Comparison of ENCODE assay signal across 8 cellular contexts in genomic region chr6:126657556-126658129, GRCh38.
DNase-seq lines count a peak whose midpoint lies in the region; ATAC-seq, FAIRE-seq and TF ChIP-seq lines count a peak whose summit lies in the region.

No MANE protein-coding gene starts in this region.

- DNase-seq in heart right ventricle: no peak
- DNase-seq in left cardiac atrium: no peak
- peak; percentile 4 for DNase-seq in OCI-LY7 (ENCODE audit: low spot score)
- peak; percentile 71 for DNase-seq in fibroblast of mammary gland (ENCODE audit: low read depth)
- DNase-seq in urothelium cell line (ENCODE audit: low spot score): peak; percentile 18
- DNase-seq in gastrocnemius medialis: no peak
- DNase-seq in retina: no peak

- intact Hi-C loops in heart right ventricle (cut with DNase I): loop anchor here in 1 of 10 donors (10.0 kb wide), 1 partner anchor 623 kb away; no protein-coding TSS in a partner anchor
- intact Hi-C loops in left cardiac atrium (cut with DNase I): no loop called here
- intact Hi-C loops in OCI-LY7 (cut with micrococcal nuclease; ENCODE audit: unreplicated experiment): no loop called here
- intact Hi-C loops in gastrocnemius medialis (cut with DNase I; ENCODE audit: low total_unique reads): no loop called here

- TF ChIP-seq CTCF in heart right ventricle (IDR thresholded peaks at IDR 0.05) (peak in 7 of 9 donors; percentile 18 to 40 (median 29)), OCI-LY7 (conservative IDR thresholded peaks at IDR 0.05; ENCODE audit: low read length) (peak; percentile 66), fibroblast of mammary gland (conservative IDR thresholded peaks at IDR 0.05; ENCODE audit: control insufficient read depth, insufficient read depth, low read depth, low read length) (peak; percentile 80), gastrocnemius medialis (IDR thresholded peaks at IDR 0.05 in 4 of 5, conservative IDR thresholded peaks at IDR 0.05 in 1 of 5) (no peak)

- H4K20me1 ChIP-seq in OCI-LY7 (ENCODE audit: insufficient read depth, low read length): no peaks in the 10 kb centered on the region

- BruUV-seq in OCI-LY7 (replicated peaks; lab: Mats Ljungman, UMichigan): no TSS peak

- no peak for ATAC-seq in heart right ventricle
- no peak for ATAC-seq in left cardiac atrium
- ATAC-seq in gastrocnemius medialis: no peak
- ATAC-seq in GM18520 (IDR thresholded peaks at IDR 0.05; ENCODE audit: unreplicated experiment): no peak

- no peak overlapping the region for H3K4me3 ChIP-seq in heart right ventricle
- H3K4me3 ChIP-seq in OCI-LY7 (ENCODE audit: low read depth, low read length, poor library complexity, severe bottlenecking): no peak overlapping the region
- no peak overlapping the region for H3K4me3 ChIP-seq in fibroblast of mammary gland (ENCODE audit: control insufficient read depth, low read depth, low read length)
- H3K4me3 ChIP-seq in gastrocnemius medialis: no peak overlapping the region

- H3K27ac ChIP-seq in heart right ventricle: no peak overlapping the region
- H3K27ac ChIP-seq in OCI-LY7 (ENCODE audit: low read depth, low read length, poor library complexity, severe bottlenecking): no peak overlapping the region
- H3K27ac ChIP-seq in gastrocnemius medialis: no peak overlapping the region

- POLR2A ChIA-PET in OCI-LY7 (lab: Charles Lee): no interaction called here

- no peaks in the 10 kb centered on the region for H3K9me2 ChIP-seq in OCI-LY7 (ENCODE audit: insufficient read depth, low read length)

- no peak for TF ChIP-seq POLR2A in gastrocnemius medialis (IDR thresholded peaks at IDR 0.05)

- in situ Hi-C loops in gastrocnemius medialis (cut with MboI; ENCODE audit: low sequenced_read_pairs in 4 of 4): no loop called here

- no peaks in the 10 kb centered on the region for H3K4me1 ChIP-seq in heart right ventricle
- no peaks in the 10 kb centered on the region for H3K4me1 ChIP-seq in OCI-LY7 (ENCODE audit: insufficient read depth, low read length, poor library complexity, severe bottlenecking)
- H3K4me1 ChIP-seq in gastrocnemius medialis: no peaks in the 10 kb centered on the region

- FAIRE-seq in urothelium cell line (lab: Jason Lieb, UNC): no peak

- H3K36me3 ChIP-seq in heart right ventricle (no peaks in the 10 kb centered on the region), OCI-LY7 (ENCODE audit: insufficient read depth, low read length) (no peaks in the 10 kb centered on the region), gastrocnemius medialis (no peaks in the 10 kb centered on the region)

- H3K27me3 ChIP-seq in heart right ventricle (no peaks in the 10 kb centered on the region), gastrocnemius medialis (no peaks in the 10 kb centered on the region)

- CTCF ChIA-PET in OCI-LY7 (lab: Charles Lee; ENCODE audit: unreplicated experiment): no interaction called here

- no peaks in the 10 kb centered on the region for H3K79me2 ChIP-seq in OCI-LY7 (ENCODE audit: insufficient read depth, low read depth, low read length)

- no peak overlapping the region for H3K4me2 ChIP-seq in OCI-LY7 (ENCODE audit: low read length)

- WGBS in heart right ventricle, 2 donors: 36 to 44% methylated on average over 3 of the region's 3 CpGs

- H3K9me3 ChIP-seq in heart right ventricle: peaks cover 0 to 13% (median 0%) of the 10 kb centered on the region in 11 donors
- H3K9me3 ChIP-seq in OCI-LY7 (ENCODE audit: low read length): no peaks in the 10 kb centered on the region
- no peaks in the 10 kb centered on the region for H3K9me3 ChIP-seq in gastrocnemius medialis

- no peak overlapping the region for H2AFZ ChIP-seq in OCI-LY7 (ENCODE audit: low read length)

Comparison
In these comparisons a context has a peak if more than half of its experiments do, and no peak if none do; other contexts are left out.
1. DNase-seq: peak in OCI-LY7 (single experiment), fibroblast of mammary gland (single experiment) and urothelium cell line (single experiment); none in heart right ventricle (0 of 2), left cardiac atrium (single experiment), gastrocnemius medialis (0 of 2) and retina (single experiment).
2. CTCF ChIP-seq: peak in heart right ventricle (7 of 9), OCI-LY7 (single experiment) and fibroblast of mammary gland (single experiment); none in gastrocnemius medialis (0 of 5).